8 cellular contexts compared by ENCODE assay signal in the genomic region with DNA sequence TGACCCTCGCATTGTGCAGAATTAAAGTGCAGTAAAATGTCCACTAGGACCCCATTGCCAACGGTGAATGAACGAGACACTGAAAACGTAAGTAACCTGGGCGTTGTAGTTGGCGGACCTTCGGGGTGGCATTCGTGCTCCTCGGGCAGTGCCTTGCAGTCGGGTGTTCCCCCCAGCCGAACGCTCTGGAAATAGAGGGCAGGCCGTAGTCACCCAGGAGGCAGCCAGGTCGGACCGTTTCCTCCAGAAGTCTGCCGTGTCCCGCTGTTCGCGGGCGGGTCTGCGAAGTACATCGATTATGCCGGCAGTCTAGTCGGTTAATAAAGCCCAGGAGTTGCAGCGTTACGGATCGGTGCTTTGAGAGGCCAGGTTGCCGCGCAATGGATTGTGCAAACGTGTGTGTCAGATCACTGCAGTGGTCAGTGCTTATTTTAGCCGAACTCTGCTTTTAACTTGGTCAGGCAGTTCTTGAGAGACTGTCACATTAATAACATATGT. TPM values are rescaled to one million over a fixed set of nuclear protein-coding genes. Genes with fewer than 3 reads are reported as not detected.
A peak's percentile ranks its signal among the peaks of the same experiment; 100 is the strongest.
DNase-seq lines count a peak whose midpoint lies in the region; ATAC-seq and TF ChIP-seq lines count a peak whose summit lies in the region.

No MANE protein-coding gene starts in this region.

- no peak for TF ChIP-seq RAD21 in neural cell (conservative IDR thresholded peaks at IDR 0.05)

- no peaks in the 10 kb centered on the region for H3F3A ChIP-seq in neural cell (ENCODE audit: insufficient read depth, low read length, poor library complexity, severe bottlenecking)

- peaks cover 27% of the 10 kb centered on the region for H3K4me1 ChIP-seq in BLaER1
- H3K4me1 ChIP-seq in fibroblast of lung (ENCODE audit: control insufficient read depth, extremely low read depth, insufficient read depth, low read length): peaks cover 9% of the 10 kb centered on the region
- H3K4me1 ChIP-seq in vagina: peaks cover 42% of the 10 kb centered on the region

- TF ChIP-seq POLR2A in vagina (IDR thresholded peaks at IDR 0.05): no peak

- H3K36me3 ChIP-seq in BLaER1 (no peaks in the 10 kb centered on the region), fibroblast of lung (ENCODE audit: control insufficient read depth, insufficient read depth, low read length) (no peaks in the 10 kb centered on the region), neural cell (ENCODE audit: insufficient read depth, low read length) (no peaks in the 10 kb centered on the region), vagina (no peaks in the 10 kb centered on the region)

- H3K27me3 ChIP-seq in BLaER1 (no peaks in the 10 kb centered on the region), fibroblast of lung (ENCODE audit: control insufficient read depth, insufficient read depth, low read length) (no peaks in the 10 kb centered on the region), neural cell (ENCODE audit: insufficient read depth, low read depth, low read length) (no peaks in the 10 kb centered on the region), vagina (no peaks in the 10 kb centered on the region)

- H4K20me1 ChIP-seq in BLaER1 (peaks cover 56% of the 10 kb centered on the region), fibroblast of lung (ENCODE audit: control insufficient read depth, extremely low read depth, insufficient read depth, low read length) (peaks cover 6% of the 10 kb centered on the region), neural cell (ENCODE audit: insufficient read depth) (peaks cover 7% of the 10 kb centered on the region)

- H3K9ac ChIP-seq in BLaER1: peak overlapping the region; percentile 98
- peak overlapping the region; percentile 98 for H3K9ac ChIP-seq in fibroblast of lung (ENCODE audit: insufficient read depth, low read length)
- H3K9ac ChIP-seq in neural cell (ENCODE audit: low read length): peak overlapping the region; percentile 98

- peak; percentile 20 for DNase-seq in MV-4-11 (lab: John Stamatoyannopoulos, UW)
- DNase-seq in activated T-cell treated with anti-CD3 and anti-CD28 coated beads, Interleukin-2, amount 50 U/mL, for 24 hours: peak; percentile 60
- peak in 1 of 2 donors; percentile 25 for DNase-seq in fibroblast of lung (ENCODE audit: low read depth in 2 of 2)
- no peak for DNase-seq in vagina (ENCODE audit: extremely low spot score in 2 of 2)
- DNase-seq in NCI-H1930 (lab: John Stamatoyannopoulos, UW): no peak

- TF ChIP-seq CTCF in fibroblast of lung (conservative IDR thresholded peaks at IDR 0.05 in 1 of 2, IDR thresholded peaks at IDR 0.05 in 1 of 2; ENCODE audit: low read depth in 1 of 2, low read length in 2 of 2) (no peak), neural cell (IDR thresholded peaks at IDR 0.05; ENCODE audit: poor library complexity, severe bottlenecking) (no peak), vagina (IDR thresholded peaks at IDR 0.05) (no peak)

- H3K4me3 ChIP-seq in BLaER1 (peak overlapping the region; percentile 96), fibroblast of lung (replicated peaks in 1 of 4; ENCODE audit: control extremely low read depth in 1 of 4, insufficient read depth in 1 of 4, low read depth in 3 of 4, low read length in 4 of 4) (peak overlapping the region; percentile 95 to 99 (median 98)), neural cell (ENCODE audit: low read length) (peak overlapping the region; percentile 100), vagina (peak overlapping the region; percentile 67 to 79)

- H3K9me3 ChIP-seq in BLaER1 (no peaks in the 10 kb centered on the region), fibroblast of lung (ENCODE audit: control insufficient read depth, insufficient read depth, low read depth, low read length) (no peaks in the 10 kb centered on the region), neural cell (ENCODE audit: low read length) (no peaks in the 10 kb centered on the region), vagina (no peaks in the 10 kb centered on the region)

- H3K4me2 ChIP-seq in BLaER1 (peak overlapping the region; percentile 91), fibroblast of lung (ENCODE audit: extremely low read depth, insufficient read depth, low read length) (peak overlapping the region; percentile 86), neural cell (ENCODE audit: low read length) (peak overlapping the region; percentile 90)

- peak overlapping the region; percentile 96 for H3K4me3 Mint-ChIP-seq in activated T-cell treated with anti-CD3 and anti-CD28 coated beads, Interleukin-2, amount 50 U/mL, for 24 hours

- no peaks in the 10 kb centered on the region for H3K27me3 Mint-ChIP-seq in activated T-cell treated with anti-CD3 and anti-CD28 coated beads, Interleukin-2, amount 50 U/mL, for 24 hours

- H2AFZ ChIP-seq in fibroblast of lung (ENCODE audit: low read length): no peak overlapping the region
- H2AFZ ChIP-seq in neural cell (ENCODE audit: low read depth, low read length): peak overlapping the region; percentile 21

- intact Hi-C loops in vagina (cut with DNase I): loop anchor here (1.0 to 5.0 kb wide), 2 partner anchors 52 to 264 kb away; a partner anchor contains a TSS

- peaks cover 30% of the 10 kb centered on the region for H3K36me3 Mint-ChIP-seq in activated T-cell treated with anti-CD3 and anti-CD28 coated beads, Interleukin-2, amount 50 U/mL, for 24 hours (ENCODE audit: low read depth)

- peak; percentile 23 for ATAC-seq in GM21447 (IDR thresholded peaks at IDR 0.05; ENCODE audit: unreplicated experiment)

- peaks cover 49% of the 10 kb centered on the region for H3K4me1 Mint-ChIP-seq in activated T-cell treated with anti-CD3 and anti-CD28 coated beads, Interleukin-2, amount 50 U/mL, for 24 hours (ENCODE audit: low read depth)

- TF ChIP-seq EP300 in neural cell (conservative IDR thresholded peaks at IDR 0.05; ENCODE audit: poor library complexity, severe bottlenecking): no peak

- H3K79me2 ChIP-seq in fibroblast of lung (ENCODE audit: control insufficient read depth, insufficient read depth, low read length): peaks cover 55% of the 10 kb centered on the region
- peaks cover 51% of the 10 kb centered on the region for H3K79me2 ChIP-seq in neural cell (replicated peaks; ENCODE audit: insufficient read depth, low read length)

- no peaks in the 10 kb centered on the region for H3K9me2 ChIP-seq in neural cell (ENCODE audit: insufficient read depth, low read length)

- H3K9me3 Mint-ChIP-seq in activated T-cell treated with anti-CD3 and anti-CD28 coated beads, Interleukin-2, amount 50 U/mL, for 24 hours: no peaks in the 10 kb centered on the region

- H3K27ac ChIP-seq in BLaER1 (peak overlapping the region; percentile 96), fibroblast of lung (ENCODE audit: insufficient read depth, low read length) (peak overlapping the region; percentile 91), neural cell (ENCODE audit: low read length) (peak overlapping the region; percentile 96), vagina (peak overlapping the region; percentile 98)

- peak overlapping the region; percentile 96 for H3K27ac Mint-ChIP-seq in activated T-cell treated with anti-CD3 and anti-CD28 coated beads, Interleukin-2, amount 50 U/mL, for 24 hours

TF ChIP-seq in neural cell, 6 proteins besides CTCF, POLR2A, EP300 and RAD21:
- TF ChIP-seq SMC3 (conservative IDR thresholded peaks at IDR 0.05; ENCODE audit: poor library complexity): no peak
- TF ChIP-seq, protein P1, sequence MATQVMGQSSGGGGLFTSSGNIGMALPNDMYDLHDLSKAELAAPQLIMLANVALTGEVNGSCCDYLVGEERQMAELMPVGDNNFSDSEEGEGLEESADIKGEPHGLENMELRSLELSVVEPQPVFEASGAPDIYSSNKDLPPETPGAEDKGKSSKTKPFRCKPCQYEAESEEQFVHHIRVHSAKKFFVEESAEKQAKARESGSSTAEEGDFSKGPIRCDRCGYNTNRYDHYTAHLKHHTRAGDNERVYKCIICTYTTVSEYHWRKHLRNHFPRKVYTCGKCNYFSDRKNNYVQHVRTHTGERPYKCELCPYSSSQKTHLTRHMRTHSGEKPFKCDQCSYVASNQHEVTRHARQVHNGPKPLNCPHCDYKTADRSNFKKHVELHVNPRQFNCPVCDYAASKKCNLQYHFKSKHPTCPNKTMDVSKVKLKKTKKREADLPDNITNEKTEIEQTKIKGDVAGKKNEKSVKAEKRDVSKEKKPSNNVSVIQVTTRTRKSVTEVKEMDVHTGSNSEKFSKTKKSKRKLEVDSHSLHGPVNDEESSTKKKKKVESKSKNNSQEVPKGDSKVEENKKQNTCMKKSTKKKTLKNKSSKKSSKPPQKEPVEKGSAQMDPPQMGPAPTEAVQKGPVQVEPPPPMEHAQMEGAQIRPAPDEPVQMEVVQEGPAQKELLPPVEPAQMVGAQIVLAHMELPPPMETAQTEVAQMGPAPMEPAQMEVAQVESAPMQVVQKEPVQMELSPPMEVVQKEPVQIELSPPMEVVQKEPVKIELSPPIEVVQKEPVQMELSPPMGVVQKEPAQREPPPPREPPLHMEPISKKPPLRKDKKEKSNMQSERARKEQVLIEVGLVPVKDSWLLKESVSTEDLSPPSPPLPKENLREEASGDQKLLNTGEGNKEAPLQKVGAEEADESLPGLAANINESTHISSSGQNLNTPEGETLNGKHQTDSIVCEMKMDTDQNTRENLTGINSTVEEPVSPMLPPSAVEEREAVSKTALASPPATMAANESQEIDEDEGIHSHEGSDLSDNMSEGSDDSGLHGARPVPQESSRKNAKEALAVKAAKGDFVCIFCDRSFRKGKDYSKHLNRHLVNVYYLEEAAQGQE (IDR thresholded peaks at IDR 0.05; ENCODE audit: borderline replicate concordance): peak; percentile 23
- no peak for TF ChIP-seq TAF1 (IDR thresholded peaks at IDR 0.05; ENCODE audit: low read depth)
- no peak for TF ChIP-seq MXI1 (conservative IDR thresholded peaks at IDR 0.05; ENCODE audit: poor library complexity, severe bottlenecking)
- TF ChIP-seq EZH2 (IDR thresholded peaks at IDR 0.05; ENCODE audit: borderline replicate concordance, insufficient read depth, low read length, poor library complexity, severe bottlenecking): no peak
- TF ChIP-seq POLR2AphosphoS5 (IDR thresholded peaks at IDR 0.05): peak; percentile 35

RNA-seq across cellular contexts. Expression of a gene that starts 0.8 kb away (rescaled TPM):
- 93.7 and 119 TPM in 2 replicates for total RNA-seq in fibroblast of lung
- polyA plus RNA-seq in fibroblast of lung: 76.0 and 76.7 TPM in 2 replicates
- 54.7 and 58.7 TPM in 2 replicates for polyA plus RNA-seq in fibroblast of lung (2012)
- 42.1 and 43.5 TPM in 2 replicates for polyA minus RNA-seq in fibroblast of lung (ENCODE audit: low replicate concordance)
- polyA plus RNA-seq in neural cell: 158 and 166 TPM in 2 replicates
- 198 and 199 TPM in 2 replicates for polyA minus RNA-seq in neural cell
- 77.6 TPM for total RNA-seq in vagina

RNA-seq across cellular contexts. Expression of a gene that starts 52.0 kb away (rescaled TPM):
- total RNA-seq in fibroblast of lung: 158 and 185 TPM in 2 replicates
- 333 and 400 TPM in 2 replicates for polyA plus RNA-seq in fibroblast of lung
- polyA plus RNA-seq in fibroblast of lung (2012): 235 and 291 TPM in 2 replicates
- polyA minus RNA-seq in fibroblast of lung (ENCODE audit: low replicate concordance): 39.8 and 40.9 TPM in 2 replicates
- 165 and 188 TPM in 2 replicates for polyA plus RNA-seq in neural cell
- 286 and 290 TPM in 2 replicates for polyA minus RNA-seq in neural cell
- 186 TPM for total RNA-seq in vagina

Comparison
In these comparisons a context has a peak if more than half of its experiments do, and no peak if none do; other contexts are left out.
1. DNase-seq: peak in MV-4-11 (single experiment) and activated T-cell treated with anti-CD3 and anti-CD28 coated beads, Interleukin-2, amount 50 U/mL, for 24 hours (single experiment); none in vagina (0 of 2) and NCI-H1930 (0 of 2).
2. Peak in every context shown above with its lines, with median percentiles within 50 percentile points of each other: H3K27ac ChIP-seq, H3K4me2 ChIP-seq, H3K4me3 ChIP-seq and H3K9ac ChIP-seq.